Comparison of ENCODE assay signal across 8 cellular contexts in genomic region chr20:34704177-34705007, GRCh38. TPM values are rescaled to one million over a fixed set of nuclear protein-coding genes. Genes with fewer than 3 reads are reported as not detected.
DNase-seq lines count a peak whose midpoint lies in the region; ATAC-seq and TF ChIP-seq lines count a peak whose summit lies in the region.

Gene TP53INP2 (plus strand): TSS chr20:34704344. CDS start chr20:34708740, 4,396 bp downstream.

- peak; percentile 85 for DNase-seq in COLO829 (ENCODE audit: low spot score)
- DNase-seq in Jurkat, Clone E6-1 (ENCODE audit: low read depth, low spot score) = peak; percentile 82
- peak; percentile 90 for DNase-seq in OCI-M1 (lab: John Stamatoyannopoulos, UW)
- peak; percentile 74 for DNase-seq in activated T-cell treated with anti-CD3 and anti-CD28 coated beads for 48 hours (ENCODE audit: low read depth)
- peak; percentile 87 for DNase-seq in epithelial cell of esophagus (ENCODE audit: low read depth)
- DNase-seq in stimulated activated CD8-positive, alpha-beta memory T cell treated with anti-CD3 and anti-CD28 coated beads, Interleukin-2, amount 100 ng/mL, for 1 hour (ENCODE audit: low read depth in 2 of 2) = peak; percentile 73 to 82

- H3K27me3 ChIP-seq in mononuclear cell (ENCODE audit: insufficient read depth, low read length) = no peaks in the 10 kb centered on the region

- peak; percentile 47 for ATAC-seq in GM21526 (IDR thresholded peaks at IDR 0.05; ENCODE audit: low FRiP score, unreplicated experiment)

- H3K9me3 ChIP-seq in mononuclear cell (ENCODE audit: low read depth, low read length) = no peaks in the 10 kb centered on the region

- H3K4me3 ChIP-seq in Jurkat, Clone E6-1 (ENCODE audit: low read length) = peak within 1 kb of the TSS; percentile 85
- peak within 1 kb of the TSS; percentile 75 for H3K4me3 ChIP-seq in epithelial cell of esophagus (ENCODE audit: low read length)
- H3K4me3 ChIP-seq in mononuclear cell (ENCODE audit: low read length) = peak within 1 kb of the TSS; percentile 63

- peaks cover 41% of the 10 kb centered on the region for H3K4me1 ChIP-seq in mononuclear cell (ENCODE audit: insufficient read depth, low read length)

- no peak for TF ChIP-seq CTCF in epithelial cell of esophagus (IDR thresholded peaks at IDR 0.05; ENCODE audit: insufficient read depth, low read depth, low read length, missing control alignments)

RNA-seq across cellular contexts. Expression of gene TP53INP2, which starts in this region (rescaled TPM):
- 6.5 TPM for polyA plus RNA-seq in Jurkat, Clone E6-1 (2012; ENCODE audit: insufficient read depth, insufficient read length)
- total RNA-seq in mononuclear cell = 7.7 TPM

Comparison
In these comparisons a context has a peak if more than half of its experiments do, and no peak if none do; other contexts are left out.
1. Peak in every context shown above with its lines: DNase-seq, ATAC-seq and H3K4me3 ChIP-seq.